ENCODE assay signal across 21 cellular contexts in genomic region chr3:157669403-157669802, GRCh38.
DNase-seq lines count a peak whose midpoint lies in the region; ATAC-seq and TF ChIP-seq lines count a peak whose summit lies in the region.
"Had no signal": no experiment of that assay in that cellular context is flagged by ENCODE, and none has a peak within 500 bp of the region (broad histone marks: within the 10 kb centered on the region; RNA-seq: fewer than 3 reads in every experiment).

No MANE protein-coding gene starts in this region.

- H3K4me1 ChIP-seq in gastrocnemius medialis, result peaks cover 0 to 7% of the 10 kb centered on the region in 2 donors
- H3K4me1 ChIP-seq: BLaER1, spleen, testis had no signal

- no peak overlapping the region for H3K27ac ChIP-seq in gastrocnemius medialis
- H3K27ac ChIP-seq: BLaER1, brain microvascular endothelial cell, coronary artery, spleen, testis had no signal

- no peak for TF ChIP-seq CTCF in gastrocnemius medialis (IDR thresholded peaks at IDR 0.05 in 4 of 5, conservative IDR thresholded peaks at IDR 0.05 in 1 of 5)

- no peak for TF ChIP-seq POLR2A in gastrocnemius medialis (IDR thresholded peaks at IDR 0.05)

- ATAC-seq in gastrocnemius medialis, result peak; percentile 74 to 84
- ATAC-seq: activated T-cell treated with anti-CD3 and anti-CD28 coated beads, Interleukin-2, amount 50 U/mL, for 72 hours; Right ventricle myocardium inferior had no signal

- no peaks in the 10 kb centered on the region for H3K9me3 ChIP-seq in gastrocnemius medialis
- H3K9me3 ChIP-seq: BLaER1, testis had no signal

- DNase-seq in NCI-H2107 treated with DMSO at 0.1 percent for 48 hours (lab: John Stamatoyannopoulos, UW; ENCODE audit: unreplicated experiment) (peak; percentile 23), NCI-H2107 (lab: John Stamatoyannopoulos, UW) (no peak), NCI-H1417 treated with DMSO at 0.1 percent for 48 hours (lab: John Stamatoyannopoulos, UW) (peak; percentile 38), SK-N-DZ (ENCODE audit: low spot score) (peak; percentile 62), gastrocnemius medialis (peak; percentile 11 to 19), NCI-H2029 (lab: John Stamatoyannopoulos, UW) (no peak), LoVo (ENCODE audit: low spot score) (no peak)
- no peak for DNase-seq in activated CD4-positive, alpha-beta T cell treated with anti-CD3 and anti-CD28 coated beads, Interleukin-2, amount 50 U/mL, for 1 hour
- DNase-seq: 8988T; activated CD4-positive, CD25-positive, alpha-beta regulatory T cell; activated naive CD8-positive, alpha-beta T cell treated with anti-CD3 and anti-CD28 coated beads for 36 hours; activated T-cell treated with anti-CD3 and anti-CD28 coated beads, Interleukin-2, amount 50 U/mL, for 72 hours; brain microvascular endothelial cell; foreskin melanocyte; NCI-H2081; spleen; T-helper 2 cell; testis had no signal

- in situ Hi-C loops in gastrocnemius medialis (cut with MboI; ENCODE audit: low sequenced_read_pairs in 4 of 4), result no loop called here

- H3K27me3 ChIP-seq in gastrocnemius medialis, result no peaks in the 10 kb centered on the region
- H3K27me3 ChIP-seq: BLaER1, brain microvascular endothelial cell, spleen, testis had no signal

- intact Hi-C loops in gastrocnemius medialis (cut with DNase I; ENCODE audit: low total_unique reads), result no loop called here

- H3K4me3 ChIP-seq in gastrocnemius medialis, result no peak overlapping the region
- H3K4me3 ChIP-seq: BLaER1, coronary artery, spleen, testis had no signal

- no peaks in the 10 kb centered on the region for H3K36me3 ChIP-seq in gastrocnemius medialis
- H3K36me3 ChIP-seq: BLaER1, brain microvascular endothelial cell, spleen had no signal

Comparison
In these comparisons a context has a peak if more than half of its experiments do, and no peak if none do; other contexts are left out.
1. DNase-seq: peak in NCI-H2107 treated with DMSO at 0.1 percent for 48 hours (single experiment), NCI-H1417 treated with DMSO at 0.1 percent for 48 hours (single experiment), SK-N-DZ (single experiment) and gastrocnemius medialis (2 of 2); none in NCI-H2107 (single experiment), NCI-H2029 (single experiment), activated CD4-positive, alpha-beta T cell treated with anti-CD3 and anti-CD28 coated beads, Interleukin-2, amount 50 U/mL, for 1 hour (single experiment) and LoVo (single experiment).